8 cellular contexts compared by ENCODE assay signal in genomic region chrX:13734278-13735172, GRCh38. TPM values are rescaled to one million over a fixed set of nuclear protein-coding genes. Genes with fewer than 3 reads are reported as not detected.
DNase-seq lines count a peak whose midpoint lies in the region; ATAC-seq and TF ChIP-seq lines count a peak whose summit lies in the region.

A gene with protein sequence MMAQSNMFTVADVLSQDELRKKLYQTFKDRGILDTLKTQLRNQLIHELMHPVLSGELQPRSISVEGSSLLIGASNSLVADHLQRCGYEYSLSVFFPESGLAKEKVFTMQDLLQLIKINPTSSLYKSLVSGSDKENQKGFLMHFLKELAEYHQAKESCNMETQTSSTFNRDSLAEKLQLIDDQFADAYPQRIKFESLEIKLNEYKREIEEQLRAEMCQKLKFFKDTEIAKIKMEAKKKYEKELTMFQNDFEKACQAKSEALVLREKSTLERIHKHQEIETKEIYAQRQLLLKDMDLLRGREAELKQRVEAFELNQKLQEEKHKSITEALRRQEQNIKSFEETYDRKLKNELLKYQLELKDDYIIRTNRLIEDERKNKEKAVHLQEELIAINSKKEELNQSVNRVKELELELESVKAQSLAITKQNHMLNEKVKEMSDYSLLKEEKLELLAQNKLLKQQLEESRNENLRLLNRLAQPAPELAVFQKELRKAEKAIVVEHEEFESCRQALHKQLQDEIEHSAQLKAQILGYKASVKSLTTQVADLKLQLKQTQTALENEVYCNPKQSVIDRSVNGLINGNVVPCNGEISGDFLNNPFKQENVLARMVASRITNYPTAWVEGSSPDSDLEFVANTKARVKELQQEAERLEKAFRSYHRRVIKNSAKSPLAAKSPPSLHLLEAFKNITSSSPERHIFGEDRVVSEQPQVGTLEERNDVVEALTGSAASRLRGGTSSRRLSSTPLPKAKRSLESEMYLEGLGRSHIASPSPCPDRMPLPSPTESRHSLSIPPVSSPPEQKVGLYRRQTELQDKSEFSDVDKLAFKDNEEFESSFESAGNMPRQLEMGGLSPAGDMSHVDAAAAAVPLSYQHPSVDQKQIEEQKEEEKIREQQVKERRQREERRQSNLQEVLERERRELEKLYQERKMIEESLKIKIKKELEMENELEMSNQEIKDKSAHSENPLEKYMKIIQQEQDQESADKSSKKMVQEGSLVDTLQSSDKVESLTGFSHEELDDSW (plus strand): TSS chrX:13734748. CDS start chrX:13735072, 324 bp downstream.
Gene TRAPPC2, minus strand, starts transcription at chrX:13734620. Its CDS starts 14,657 bp downstream, at chrX:13719963.

- peak within 1 kb of the TSS; percentile 98 for H3K27ac ChIP-seq in C4-2B

- 0 out of 2 replicates have a peak, but pooled peaks have one; percentile 8 for TF ChIP-seq CTCF in C4-2B (conservative IDR thresholded peaks at IDR 0.05)

- ATAC-seq in GM19372 (IDR thresholded peaks at IDR 0.05; ENCODE audit: low read depth, unreplicated experiment) (peak; percentile 92), HG03558 (IDR thresholded peaks at IDR 0.05; ENCODE audit: extremely low read depth, unreplicated experiment) (peak; percentile 85), left lobe of liver (peak; percentile 99)

- DNase-seq in NCI-H748 treated with DMSO at 0.1 percent for 48 hours (lab: John Stamatoyannopoulos, UW) (peak; percentile 84), dedifferentiated amniotic fluid mesenchymal stem cell (ENCODE audit: extremely low spot score) (peak; percentile 95), left lobe of liver (ENCODE audit: low spot score) (peak; percentile 90)
- peak; percentile 63 to 83 for DNase-seq in activated CD4-positive, alpha-beta T cell treated with anti-CD3 and anti-CD28 coated beads, Interleukin-2, amount 50 U/mL, for 24 hours (ENCODE audit: low read depth in 1 of 2, low spot score in 1 of 2)
- peak; percentile 84 for DNase-seq in stimulated activated CD4-positive, alpha-beta T cell treated with anti-CD3 and anti-CD28 coated beads, Interleukin-2, amount 100 ng/mL, for 4 hours (ENCODE audit: low read depth)

RNA-seq across cellular contexts. Expression of the first gene that starts in this region (rescaled TPM):
- 10.1 TPM for total RNA-seq in left lobe of liver

RNA-seq across cellular contexts. Expression of gene TRAPPC2, which starts in this region (rescaled TPM):
- total RNA-seq in left lobe of liver: 5.8 TPM

Comparison
In these comparisons a context has a peak if more than half of its experiments do, and no peak if none do; other contexts are left out.
1. Peak in every context shown above with its lines: DNase-seq, ATAC-seq and H3K27ac ChIP-seq.